ENCODE assay signal across 1 cellular context in genomic region chr1:21721271-21721985, GRCh38.
TF ChIP-seq lines count a peak whose summit lies in the region.

No MANE protein-coding gene starts in this region.

TF ChIP-seq in GM12878, 131 proteins besides CTCF, POLR2A, EP300 and RAD21:
- TF ChIP-seq CHD4 (IDR thresholded peaks at IDR 0.05) (no peak), YBX1 (IDR thresholded peaks at IDR 0.05) (no peak), SUPT20H (IDR thresholded peaks at IDR 0.05; ENCODE audit: borderline replicate concordance, control insufficient read depth, low read depth, low read length) (no peak)
- TF ChIP-seq, protein P1, sequence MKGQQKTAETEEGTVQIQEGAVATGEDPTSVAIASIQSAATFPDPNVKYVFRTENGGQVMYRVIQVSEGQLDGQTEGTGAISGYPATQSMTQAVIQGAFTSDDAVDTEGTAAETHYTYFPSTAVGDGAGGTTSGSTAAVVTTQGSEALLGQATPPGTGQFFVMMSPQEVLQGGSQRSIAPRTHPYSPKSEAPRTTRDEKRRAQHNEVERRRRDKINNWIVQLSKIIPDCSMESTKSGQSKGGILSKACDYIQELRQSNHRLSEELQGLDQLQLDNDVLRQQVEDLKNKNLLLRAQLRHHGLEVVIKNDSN (IDR thresholded peaks at IDR 0.05; ENCODE audit: borderline replicate concordance, extremely low read length, insufficient read depth, low read depth, low read length) = no peak
